In the genomic region with DNA sequence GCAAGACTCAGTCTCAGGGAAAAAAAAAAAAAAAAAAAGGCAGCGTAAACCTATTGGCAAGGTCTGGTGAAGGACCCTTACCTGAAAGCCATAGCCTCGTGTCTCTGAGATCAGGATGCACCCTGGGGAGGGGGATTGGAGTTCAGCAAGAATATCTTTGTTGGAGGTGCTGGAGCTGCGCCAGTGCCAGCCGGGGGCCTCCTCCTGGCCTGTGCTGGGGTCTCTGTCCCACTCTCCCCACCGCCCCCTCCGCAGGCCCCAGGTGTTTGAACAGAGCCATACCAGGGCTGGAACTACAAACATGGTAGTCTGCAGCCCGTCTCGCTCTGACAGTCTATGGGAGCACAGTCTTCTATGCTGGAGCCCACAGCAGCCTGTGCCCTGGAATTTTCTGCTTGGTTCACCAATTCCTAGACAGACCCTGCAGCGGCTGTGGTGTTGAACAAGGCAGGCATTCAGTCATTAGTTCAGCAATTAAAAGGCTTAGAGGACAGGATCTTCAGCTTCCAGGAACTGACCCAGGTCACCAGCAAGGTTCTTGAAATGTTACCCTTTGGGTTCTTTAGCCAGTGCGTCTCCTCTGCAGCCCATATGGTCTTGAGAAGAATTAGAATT, we compare ENCODE assay signal across 22 cellular contexts.
"Had no signal": no experiment of that assay in that cellular context is flagged by ENCODE, and none has a peak within 500 bp of the region (broad histone marks: within the 10 kb centered on the region; RNA-seq: fewer than 3 reads in every experiment).

No MANE protein-coding gene starts in this region.

- H3K79me2 ChIP-seq: hepatocyte had no signal

- H3K27ac ChIP-seq: coronary artery, foreskin keratinocyte, hepatocyte, ovary, suprapubic skin, tibial artery, upper lobe of right lung, vagina had no signal

- FAIRE-seq: endothelial cell of umbilical vein, small intestine had no signal

- H2AFZ ChIP-seq: hepatocyte had no signal

- H3K4me3 ChIP-seq: coronary artery, hepatocyte, lung, mucosa of descending colon, ovary, suprapubic skin, tibial artery, upper lobe of right lung, vagina had no signal

- H3K4me1 ChIP-seq: foreskin keratinocyte, tibial artery, upper lobe of right lung, vagina had no signal

- H3K27me3 ChIP-seq: foreskin keratinocyte, hepatocyte, ovary, suprapubic skin, upper lobe of right lung, vagina had no signal

- H3K36me3 ChIP-seq: ovary, suprapubic skin, tibial artery, upper lobe of right lung, vagina had no signal

- H3K4me2 ChIP-seq: hepatocyte had no signal

- DNase-seq: effector CD4-positive, alpha-beta T cell; endodermal cell; erythroblast; foreskin keratinocyte; left colon; left ventricle myocardium superior; mucosa of descending colon; naive thymus-derived CD8-positive, alpha-beta T cell; ovary; right cardiac atrium; small intestine; stimulated activated CD4-positive, alpha-beta T cell treated with anti-CD3 and anti-CD28 coated beads, Interleukin-2, amount 100 ng/mL, for 48 hours; stimulated activated CD8-positive, alpha-beta memory T cell treated with anti-CD3 and anti-CD28 coated beads, Interleukin-4, amount 100 ng/mL, for 48 hours; stimulated activated naive CD8-positive, alpha-beta T cell treated with anti-CD3 and anti-CD28 coated beads, Interleukin-15, Interleukin-2, amounts not matched to agents 100 U/mL and 50 U/mL, for 24 hours; upper lobe of right lung had no signal

- H3K9me3 ChIP-seq: mucosa of descending colon, ovary, suprapubic skin, tibial artery, upper lobe of right lung, vagina had no signal
